Comparison of ENCODE assay signal across 23 cellular contexts in the genomic region with DNA sequence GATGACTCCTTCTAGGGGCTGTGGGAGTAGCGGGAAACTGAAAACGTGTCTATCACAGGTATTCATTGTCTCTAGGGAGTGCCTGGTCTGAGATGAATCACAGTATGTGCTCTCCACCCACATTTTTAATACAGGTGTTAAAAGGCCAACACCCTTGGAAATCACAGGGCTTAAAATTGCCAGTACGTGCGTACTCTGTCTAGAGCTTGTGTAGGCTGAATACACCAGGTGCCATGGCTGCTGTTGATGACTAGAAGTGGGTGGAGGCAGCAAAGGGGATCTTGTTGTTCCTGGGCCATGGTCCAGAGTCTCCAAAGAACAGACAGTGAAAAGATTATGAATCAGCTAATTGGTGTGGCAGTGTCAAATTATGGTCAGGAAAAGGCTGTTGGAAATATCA. TPM values are rescaled to one million over a fixed set of nuclear protein-coding genes. Genes with fewer than 3 reads are reported as not detected.
DNase-seq lines count a peak whose midpoint lies in the region; ATAC-seq, FAIRE-seq and TF ChIP-seq lines count a peak whose summit lies in the region.
"Had no signal": no experiment of that assay in that cellular context is flagged by ENCODE, and none has a peak within 500 bp of the region (broad histone marks: within the 10 kb centered on the region; RNA-seq: fewer than 3 reads in every experiment).

No MANE protein-coding gene starts in this region.

- no peak overlapping the region for H3K27ac ChIP-seq in GM12878 (ENCODE audit: control insufficient read depth, insufficient read depth)
- H3K27ac ChIP-seq in mesendoderm (ENCODE audit: low read depth, low read length), result no peak overlapping the region
- H3K27ac ChIP-seq: A549, prostate gland, SK-N-MC had no signal

- TF ChIP-seq RAD21 in GM12878 (IDR thresholded peaks at IDR 0.05; ENCODE audit: insufficient read depth, low read depth, low read length), result no peak

- H3K79me2 ChIP-seq in GM12878 (ENCODE audit: control insufficient read depth, insufficient read depth, low read length) (no peaks in the 10 kb centered on the region), mesendoderm (ENCODE audit: control insufficient read depth, insufficient read depth, low read length) (no peaks in the 10 kb centered on the region)

- peak overlapping the region; percentile 25 for H3K56ac ChIP-seq in mesendoderm (ENCODE audit: low read length)

- no peak overlapping the region for H2AFZ ChIP-seq in GM12878 (ENCODE audit: control insufficient read depth, low read depth, low read length)

- POLR2A ChIA-PET in GM12878 (lab: Charles Lee), result interaction anchor here (0.9 kb wide), 1 partner anchor 33 kb away, joined by 3 read pairs; no protein-coding TSS in a partner anchor

- no peak for TF ChIP-seq CTCF in AG10803 (conservative IDR thresholded peaks at IDR 0.05; ENCODE audit: low read length)
- TF ChIP-seq CTCF in GM12878 (IDR thresholded peaks at IDR 0.05 in 2 of 3, conservative IDR thresholded peaks at IDR 0.05 in 1 of 3; ENCODE audit: control insufficient read depth in 2 of 3, extremely low read depth in 1 of 3, insufficient read depth in 1 of 3, low read depth in 3 of 3, low read length in 3 of 3), result no peak

- intact Hi-C loops in GM12878 (cut with micrococcal nuclease; ENCODE audit: unreplicated experiment), result no loop called here

- no peak overlapping the region for H4K5ac ChIP-seq in mesendoderm (ENCODE audit: low read length)

- SMC1A ChIA-PET in GM12878 (lab: Charles Lee; ENCODE audit: uncharacterized antibody, unreplicated experiment), result interaction anchor here (0.9 to 4.5 kb wide), 3 partner anchors 13 to 39 kb away, joined by 3 to 23 read pairs (median 4); no protein-coding TSS in a partner anchor

- H2BK5ac ChIP-seq in mesendoderm (ENCODE audit: low read length), result peak overlapping the region; percentile 26

- TF ChIP-seq EP300 in GM12878 (IDR thresholded peaks at IDR 0.05; ENCODE audit: borderline replicate concordance in 1 of 2, control insufficient read depth in 1 of 2, low read depth in 2 of 2, low read length in 2 of 2), result no peak

- CTCF ChIA-PET in GM12878 (lab: Yijun Ruan, JAX), result no interaction called here

- H3K4me3 ChIP-seq in AG10803 (ENCODE audit: low read length), result no peak overlapping the region
- no peak overlapping the region for H3K4me3 ChIP-seq in GM12878
- H3K4me3 ChIP-seq in mesendoderm (ENCODE audit: low read length), result no peak overlapping the region
- H3K4me3 ChIP-seq: A549, prostate gland, SK-N-MC had no signal

- peak overlapping the region; percentile 36 for H3K18ac ChIP-seq in mesendoderm (ENCODE audit: low read length)

- no peak overlapping the region for H3K9ac ChIP-seq in GM12878 (ENCODE audit: control insufficient read depth, insufficient read depth, low read length)
- H3K9ac ChIP-seq in mesendoderm (ENCODE audit: low read length), result no peak overlapping the region

- H3K27me3 ChIP-seq in GM12878 (replicated peaks in 1 of 2; ENCODE audit: control insufficient read depth in 2 of 2, insufficient read depth in 2 of 2, low read length in 1 of 2) (no peaks in the 10 kb centered on the region), mesendoderm (ENCODE audit: insufficient read depth, low read length, poor library complexity) (no peaks in the 10 kb centered on the region)

- in situ Hi-C loops in GM12878 (cut with MboI), result no loop called here

- H4K20me1 ChIP-seq in GM12878 (ENCODE audit: control insufficient read depth, insufficient read depth), result no peaks in the 10 kb centered on the region

- H3K23ac ChIP-seq in mesendoderm (ENCODE audit: low read length), result no peak overlapping the region

- ATAC-seq in GM12878 (peak; percentile 58), GM21360 (IDR thresholded peaks at IDR 0.05; ENCODE audit: unreplicated experiment) (no peak), GM21576 (IDR thresholded peaks at IDR 0.05; ENCODE audit: unreplicated experiment) (no peak)
- ATAC-seq: A549; activated naive CD8-positive, alpha-beta T cell treated with anti-CD3 and anti-CD28 coated beads, Interleukin-2, amount 50 U/mL, for 24 hours had no signal

- 11% methylated on average over 4 of the region's 4 CpGs for WGBS in GM12878 (ENCODE audit: insufficient coverage, insufficient replicate concordance, low lambda C conversion rate, missing lambda C conversion rate)
- no CpG with 5 or more reads among the region's 4 CpGs for WGBS in mesendoderm (ENCODE audit: extremely low coverage, insufficient coverage, low lambda C conversion rate)

- peak; percentile 5 for DNase-seq in AG10803 (ENCODE audit: low read depth)
- peak; percentile 45 for DNase-seq in LHCN-M2 (ENCODE audit: low read depth)
- DNase-seq in GM12878 (ENCODE audit: low read depth, low spot score), result no peak
- no peak for DNase-seq in mesendoderm
- no peak for DNase-seq in GM19239 (ENCODE audit: insufficient read length, low spot score)
- no peak for DNase-seq in frontal cortex (ENCODE audit: low spot score in 2 of 2)
- DNase-seq: activated CD4-positive, CD25-positive, alpha-beta regulatory T cell treated with anti-CD3 and anti-CD28 coated beads, Interleukin-2, amount 50 U/mL, for 72 hours; activated naive CD8-positive, alpha-beta T cell treated with anti-CD3 and anti-CD28 coated beads, Interleukin-2, amount 50 U/mL, for 24 hours; C1 segment of cervical spinal cord; caudate nucleus; effector CD8-positive, alpha-beta T cell; NCI-H1092; NCI-H2107; NCI-H526; T-helper 9 cell had no signal

- BruUV-seq in GM12878 (replicated peaks; lab: Mats Ljungman, UMichigan), result no TSS peak

- H3K4ac ChIP-seq in mesendoderm (ENCODE audit: low read depth, low read length), result peak overlapping the region; percentile 71

- H3K36me3 ChIP-seq in GM12878 (ENCODE audit: control insufficient read depth in 2 of 2, insufficient read depth in 2 of 2, low read length in 1 of 2) (no peaks in the 10 kb centered on the region), mesendoderm (ENCODE audit: control insufficient read depth, insufficient read depth, low read length) (no peaks in the 10 kb centered on the region)
- H3K36me3 ChIP-seq: prostate gland had no signal

- RAD21 ChIA-PET in GM12878 (lab: Charles Lee; ENCODE audit: unreplicated experiment), result interaction anchor here (0.6 to 1.6 kb wide), 2 partner anchors 30 to 38 kb away, joined by 3 to 4 read pairs; no protein-coding TSS in a partner anchor

- TF ChIP-seq POLR2A in GM12878 (IDR thresholded peaks at IDR 0.05; ENCODE audit: low read depth, low read length), result no peak

- no peaks in the 10 kb centered on the region for H3K79me1 ChIP-seq in mesendoderm (ENCODE audit: low read length)

- H3K4me2 ChIP-seq in GM12878 (ENCODE audit: control insufficient read depth, insufficient read depth) (no peak overlapping the region), mesendoderm (ENCODE audit: low read length) (no peak overlapping the region)
- H3K4me2 ChIP-seq: A549 had no signal

- no peak overlapping the region for H4K8ac ChIP-seq in mesendoderm (ENCODE audit: low read depth, low read length)

- H3K4me1 ChIP-seq in GM12878 (ENCODE audit: control insufficient read depth, insufficient read depth, low read length) (no peaks in the 10 kb centered on the region), mesendoderm (ENCODE audit: control insufficient read depth, low read depth, low read length) (peaks cover 3% of the 10 kb centered on the region)
- H3K4me1 ChIP-seq: prostate gland had no signal

- peak overlapping the region; percentile 20 for H2AK5ac ChIP-seq in mesendoderm (ENCODE audit: low read length)

- peak overlapping the region; percentile 83 for H2BK120ac ChIP-seq in mesendoderm (ENCODE audit: low read depth, low read length)

- no peaks in the 10 kb centered on the region for H3K9me3 ChIP-seq in GM12878 (replicated peaks; ENCODE audit: control insufficient read depth, insufficient read depth, low read length)
- H3K9me3 ChIP-seq: A549, prostate gland had no signal

- FAIRE-seq in GM12878 (lab: Jason Lieb, UNC) (no peak), GM19239 (lab: Jason Lieb, UNC) (no peak), frontal cortex (lab: Jason Lieb, UNC) (no peak)
- FAIRE-seq: A549 had no signal

- no peak overlapping the region for H2BK15ac ChIP-seq in mesendoderm (replicated peaks; ENCODE audit: low read depth)

TF ChIP-seq in GM12878, 131 proteins besides CTCF, POLR2A, EP300 and RAD21 (continues in another document):
- TF ChIP-seq BRCA1 (IDR thresholded peaks at IDR 0.05; ENCODE audit: low read depth, low read length) (no peak), RUNX3 (IDR thresholded peaks at IDR 0.05; ENCODE audit: low read length) (no peak), BHLHE40 (IDR thresholded peaks at IDR 0.05; ENCODE audit: borderline replicate concordance in 1 of 2, low read depth in 2 of 2, low read length in 1 of 2) (peak in 1 of 2 experiments; percentile 49; a peak in 2 of 4 replicates), DPF2 (IDR thresholded peaks at IDR 0.05) (no peak), PAX5 (IDR thresholded peaks at IDR 0.05; ENCODE audit: borderline replicate concordance, low read depth, low read length) (no peak), MEF2B (IDR thresholded peaks at IDR 0.05; ENCODE audit: partially characterized antibody, poor library complexity, severe bottlenecking) (peak; percentile 66), HDAC2 (IDR thresholded peaks at IDR 0.05) (no peak)

RNA-seq across cellular contexts. Expression of a gene that starts 35.1 kb away (rescaled TPM):
- total RNA-seq in LHCN-M2 (2014; rRNA removed), result 7.8 and 7.9 TPM in 2 replicates
- 7.9 TPM for polyA plus RNA-seq in LHCN-M2 (2012)
- 161 and 165 TPM in 2 replicates for total RNA-seq in GM12878 (2013; cell fraction: nucleolus; rRNA removed)
- 88.8 and 95.5 TPM in 2 replicates for total RNA-seq in GM12878 (2014; rRNA removed)
- 87.3 and 91.7 TPM in 2 replicates for total RNA-seq in GM12878 (2014; rRNA removed; fragmentation: Illumina TruSeq; extraction: Trizol)
- total RNA-seq in GM12878 (2021), result 68.3 and 69.4 TPM in 2 replicates
- 29.2 TPM for polyA plus RNA-seq in GM12878 (2011; ENCODE audit: low read depth)
- polyA plus RNA-seq in GM12878 (2011; rRNA removed), result 63.1 and 88.6 TPM in 2 replicates
- 34.7 and 48.4 TPM in 2 replicates for polyA plus RNA-seq in GM12878 (2011; cell fraction: cytosol; rRNA removed)
- 36.0 and 43.6 TPM in 2 replicates for polyA plus RNA-seq in GM12878 (2011; cell fraction: nucleus; rRNA removed)
- polyA plus RNA-seq in GM12878 (2012), result 41.4 and 41.6 TPM in 2 replicates
- polyA plus RNA-seq in GM12878 (2014; fragmentation: Illumina TruSeq; extraction: Trizol), result 84.9 and 116 TPM in 2 replicates
- 10 to 100 TPM; 27.0 to 36.7 TPM for polyA plus RNA-seq in GM12878 (2014; fragmentation: Nextera tagmentation; extraction: Ambion mirVana)
- 69.3 and 83.6 TPM in 2 replicates for polyA plus RNA-seq in GM12878 (2014; rRNA removed)
- polyA plus RNA-seq in GM12878 (2016; fragmentation: Nextera tagmentation; extraction: Ambion mirVana), result 10 to 100 TPM; 82.7 to 97.6 TPM
- polyA minus RNA-seq in GM12878 (2011; rRNA and poly(A)+ RNA removed), result 46.6 and 62.8 TPM in 2 replicates
- polyA minus RNA-seq in GM12878 (2011; cell fraction: cytosol; rRNA and poly(A)+ RNA removed), result 16.6 and 23.6 TPM in 2 replicates
- 48.7 and 60.0 TPM in 2 replicates for polyA minus RNA-seq in GM12878 (2011; cell fraction: nucleus; rRNA and poly(A)+ RNA removed)
- 45.6 TPM for polyA plus RNA-seq in mesendoderm (2013, experiment 1 of 2)
- polyA plus RNA-seq in mesendoderm (2013, experiment 2 of 2), result 41.5 TPM
- 2.4 TPM for total RNA-seq in frontal cortex
- total RNA-seq: activated CD8-positive, alpha-beta memory T cell treated with anti-CD3 and anti-CD28 coated beads for 36 hours; activated T-helper 1 cell treated with anti-CD3 and anti-CD28 coated beads, Interleukin-12 subunit alpha, Interleukin-12 subunit beta, Interleukin-2, Interleukin-4 antibody, amounts not matched to agents 30 ng/mL and 10 ng/mL and 1 ng/mL, durations not matched to agents 14 hours and 24 hours and 36 hours had no signal
- polyA plus RNA-seq: IgD-negative memory B cell had no signal

Comparison
In these comparisons a context has a peak if more than half of its experiments do, and no peak if none do; other contexts are left out.
1. DNase-seq: peak in AG10803 (single experiment) and LHCN-M2 (single experiment); none in GM12878 (single experiment), mesendoderm (single experiment), GM19239 (single experiment) and frontal cortex (0 of 2).